1 cellular context compared by ENCODE assay signal in genomic region chr2:85327757-85328617, GRCh38.
TF ChIP-seq lines count a peak whose summit lies in the region.

Gene TGOLN2, minus strand, starts transcription at chr2:85327989. Its CDS starts 27 bp downstream, at chr2:85327962.

TF ChIP-seq in HEK293, 187 proteins besides CTCF, POLR2A, EP300 and RAD21 (continued from another document):
- TF ChIP-seq ZBTB11 (tag by site-specific recombination; conservative IDR thresholded peaks at IDR 0.05; ENCODE audit: low read depth) (peak; percentile 89), MEIS1 (CRISPR knock-in tag; IDR thresholded peaks at IDR 0.05; ENCODE audit: borderline replicate concordance) (no peak), ZBTB26 (tag by site-specific recombination; optimal IDR thresholded peaks at IDR 0.05) (peak; percentile 81), SP2 (tag by site-specific recombination; IDR thresholded peaks at IDR 0.05) (peak; percentile 85)
TF ChIP-seq in HEK293: peak in this region for 62.
